28 cellular contexts compared by ENCODE assay signal in genomic region chr12:40752011-40752410, GRCh38. TPM values are rescaled to one million over a fixed set of nuclear protein-coding genes. Genes with fewer than 3 reads are reported as not detected.
A peak's percentile ranks its signal among the peaks of the same experiment; 100 is the strongest.
DNase-seq lines count a peak whose midpoint lies in the region; ATAC-seq, FAIRE-seq and TF ChIP-seq lines count a peak whose summit lies in the region.
"Had no signal": no experiment of that assay in that cellular context is flagged by ENCODE, and none has a peak within 500 bp of the region (broad histone marks: within the 10 kb centered on the region; RNA-seq: fewer than 3 reads in every experiment).

No MANE protein-coding gene starts in this region.

- POLR2A ChIA-PET in HepG2 (lab: Yijun Ruan, JAX), result no interaction called here

- H3K4me3 ChIP-seq in HepG2 (replicated peaks in 1 of 3; ENCODE audit: insufficient read depth in 1 of 3, low read depth in 2 of 3, low read length in 3 of 3) (no peak overlapping the region), right lobe of liver (no peak overlapping the region), body of pancreas (no peak overlapping the region)
- H3K4me3 ChIP-seq: adrenal gland; BLaER1 treated with 17β-estradiol and CSF1 and Interleukin-3, amounts not matched to agents 10 nM and 100 nM; hepatocyte; prostate gland; SJSA1; skin epidermis had no signal

- H3K27ac ChIP-seq in HepG2 (ENCODE audit: extremely low read length, insufficient read depth, low read length) (no peak overlapping the region), right lobe of liver (no peak overlapping the region), body of pancreas (no peak overlapping the region)
- H3K27ac ChIP-seq: adrenal gland; BLaER1 treated with 17β-estradiol and CSF1 and Interleukin-3, amounts not matched to agents 10 nM and 100 nM; brain microvascular endothelial cell; foreskin keratinocyte; hepatocyte; prostate gland; SJSA1 had no signal

- no peak overlapping the region for H3K9ac ChIP-seq in HepG2 (ENCODE audit: insufficient read depth, low read depth, low read length)
- H3K9ac ChIP-seq: BLaER1 treated with 17β-estradiol and CSF1 and Interleukin-3, amounts not matched to agents 10 nM and 100 nM had no signal

- H3K4me2 ChIP-seq in HepG2 (ENCODE audit: low read depth, low read length), result no peak overlapping the region
- H3K4me2 ChIP-seq: BLaER1 treated with 17β-estradiol and CSF1 and Interleukin-3, amounts not matched to agents 10 nM and 100 nM; hepatocyte had no signal

- FAIRE-seq in HepG2 (lab: Jason Lieb, UNC), result no peak
- FAIRE-seq: GM12892 had no signal

- no peaks in the 10 kb centered on the region for H4K20me1 ChIP-seq in HepG2 (ENCODE audit: insufficient read depth, low read length)
- H4K20me1 ChIP-seq: BLaER1 treated with 17β-estradiol and CSF1 and Interleukin-3, amounts not matched to agents 10 nM and 100 nM had no signal

- TF ChIP-seq EP300 in HepG2 (IDR thresholded peaks at IDR 0.05; ENCODE audit: low read depth in 2 of 2, low read length in 2 of 2) (no peak), HepG2 (CRISPR knock-in tag; IDR thresholded peaks at IDR 0.05; ENCODE audit: borderline replicate concordance) (no peak)

- WGBS in HepG2 (ENCODE audit: low lambda C conversion rate), result 2% methylated on average over 2 of the region's 2 CpGs
- 31% methylated on average over 2 of the region's 2 CpGs for WGBS in right lobe of liver (ENCODE audit: insufficient coverage, low coverage, low lambda C conversion rate, missing lambda C conversion rate)
- 10 to 15% methylated on average over 2 of the region's 2 CpGs for whole genome bisulfite sequencing in body of pancreas, 2 donors

- DNase-seq in HepG2 (ENCODE audit: low spot score) (peak; percentile 32), right lobe of liver (no peak), body of pancreas (no peak), midbrain (lab: John Stamatoyannopoulos, UW) (peak; percentile 51), NAMALWA (ENCODE audit: low spot score) (no peak), SKM-1 treated with dmso at 0.1 percent for 144 hours (lab: John Stamatoyannopoulos, UW; ENCODE audit: unreplicated experiment) (no peak)
- DNase-seq: ACHN; activated CD4-positive, alpha-beta memory T cell treated with anti-CD3 and anti-CD28 coated beads, Interleukin-2, amount 10 ng/mL, durations not matched to agents 7 days and 5 days; activated CD4-positive, CD25-positive, alpha-beta regulatory T cell treated with anti-CD3 and anti-CD28 coated beads, Interleukin-2, amount 50 U/mL, for 72 hours; adrenal gland; brain microvascular endothelial cell; effector CD4-positive, alpha-beta T cell; foreskin keratinocyte; left ventricle myocardium superior; NCI-H1092 treated with DMSO at 0.1 percent for 48 hours; NCI-H2029 treated with DMSO at 0.1 percent for 48 hours; NCI-H510A; nephron progenitor cell; stimulated activated CD4-positive, alpha-beta T cell treated with anti-CD3 and anti-CD28 coated beads, Interleukin-2, amount 100 ng/mL, for 24 hours had no signal

- no peak for TF ChIP-seq RAD21 in HepG2 (CRISPR knock-in tag; IDR thresholded peaks at IDR 0.05)

- no peaks in the 10 kb centered on the region for H3K79me2 ChIP-seq in HepG2 (ENCODE audit: insufficient read depth, low read length)
- H3K79me2 ChIP-seq: hepatocyte had no signal

- H2AFZ ChIP-seq in HepG2 (ENCODE audit: low read length), result no peak overlapping the region
- H2AFZ ChIP-seq: hepatocyte had no signal

- no TSS peak for BruUV-seq in HepG2 (replicated peaks; lab: Mats Ljungman, UMichigan)

- ATAC-seq in HepG2 (no peak), right lobe of liver (no peak), body of pancreas (peak; percentile 65), GM21786 (IDR thresholded peaks at IDR 0.05; ENCODE audit: unreplicated experiment) (no peak), GM21737 (IDR thresholded peaks at IDR 0.05; ENCODE audit: unreplicated experiment) (no peak)
- ATAC-seq: foreskin keratinocyte, HCT116, left ventricle myocardium superior had no signal

- H3K27me3 ChIP-seq in HepG2 (ENCODE audit: control insufficient read depth in 1 of 2, insufficient read depth in 2 of 2, low read length in 2 of 2), result no peaks in the 10 kb centered on the region
- H3K27me3 ChIP-seq in right lobe of liver, result no peaks in the 10 kb centered on the region
- H3K27me3 ChIP-seq in body of pancreas, result no peaks in the 10 kb centered on the region
- H3K27me3 ChIP-seq: adrenal gland; BLaER1 treated with 17β-estradiol and CSF1 and Interleukin-3, amounts not matched to agents 10 nM and 100 nM; brain microvascular endothelial cell; foreskin keratinocyte; hepatocyte; SJSA1 had no signal

- TF ChIP-seq POLR2A in HepG2 (IDR thresholded peaks at IDR 0.05; ENCODE audit: insufficient read depth in 1 of 2, low read depth in 2 of 2, low read length in 2 of 2), result no peak
- TF ChIP-seq POLR2A in right lobe of liver (IDR thresholded peaks at IDR 0.05), result no peak
- no peak for TF ChIP-seq POLR2A in body of pancreas (IDR thresholded peaks at IDR 0.05)

- H3K9me3 ChIP-seq in HepG2 (ENCODE audit: low read length), result no peaks in the 10 kb centered on the region
- H3K9me3 ChIP-seq in right lobe of liver, result no peaks in the 10 kb centered on the region
- no peaks in the 10 kb centered on the region for H3K9me3 ChIP-seq in body of pancreas
- H3K9me3 ChIP-seq: adrenal gland; BLaER1 treated with 17β-estradiol and CSF1 and Interleukin-3, amounts not matched to agents 10 nM and 100 nM; prostate gland; SJSA1 had no signal

- H3K36me3 ChIP-seq in HepG2 (replicated peaks in 1 of 2; ENCODE audit: control insufficient read depth in 1 of 2, insufficient read depth in 2 of 2, low read length in 2 of 2) (no peaks in the 10 kb centered on the region), right lobe of liver (no peaks in the 10 kb centered on the region), body of pancreas (replicated peaks in 1 of 2; ENCODE audit: insufficient read depth in 1 of 2, low read depth in 2 of 2) (no peaks in the 10 kb centered on the region)
- H3K36me3 ChIP-seq: adrenal gland; BLaER1 treated with 17β-estradiol and CSF1 and Interleukin-3, amounts not matched to agents 10 nM and 100 nM; brain microvascular endothelial cell; prostate gland; SJSA1 had no signal

- no peaks in the 10 kb centered on the region for H3K4me1 ChIP-seq in HepG2 (ENCODE audit: insufficient read depth, low read length)
- no peaks in the 10 kb centered on the region for H3K4me1 ChIP-seq in right lobe of liver
- no peaks in the 10 kb centered on the region for H3K4me1 ChIP-seq in body of pancreas
- H3K4me1 ChIP-seq: adrenal gland; BLaER1 treated with 17β-estradiol and CSF1 and Interleukin-3, amounts not matched to agents 10 nM and 100 nM; foreskin keratinocyte; prostate gland; SJSA1 had no signal

- in situ Hi-C loops in HepG2 (cut with HindIII; ENCODE audit: extremely low pct_ligation_motif_present, low pct_unique_long_range_greater_than_20kb), result no loop called here

- intact Hi-C loops in HepG2 (cut with micrococcal nuclease; ENCODE audit: unreplicated experiment) (no loop called here), right lobe of liver (cut with DNase I) (no loop called here), body of pancreas (cut with DNase I) (no loop called here)

- CTCF ChIA-PET in HepG2 (lab: Yijun Ruan, JAX; ENCODE audit: low intra/inter-chr PET ratio, low total read pairs), result no interaction called here

- no peak for TF ChIP-seq CTCF in HepG2 (CRISPR knock-in tag; IDR thresholded peaks at IDR 0.05)
- TF ChIP-seq CTCF in right lobe of liver (IDR thresholded peaks at IDR 0.05), result no peak
- TF ChIP-seq CTCF in body of pancreas (IDR thresholded peaks at IDR 0.05), result no peak

TF ChIP-seq in HepG2, 621 proteins besides CTCF, POLR2A, EP300 and RAD21 (continues in another document):
- TF ChIP-seq SP1 (IDR thresholded peaks at IDR 0.05), result no peak
- TF ChIP-seq SP1 (CRISPR knock-in tag; IDR thresholded peaks at IDR 0.05), result no peak
- no peak for TF ChIP-seq MED1 (CRISPR knock-in tag; IDR thresholded peaks at IDR 0.05)
- no peak for TF ChIP-seq PLSCR1 (CRISPR knock-in tag; IDR thresholded peaks at IDR 0.05; ENCODE audit: borderline replicate concordance)
- no peak for TF ChIP-seq ZNF160 (CRISPR knock-in tag; IDR thresholded peaks at IDR 0.05)
- TF ChIP-seq SIN3B (IDR thresholded peaks at IDR 0.05; ENCODE audit: low read length), result no peak
- TF ChIP-seq SOX5 (CRISPR knock-in tag; IDR thresholded peaks at IDR 0.05; ENCODE audit: borderline replicate concordance), result 0 out of 2 replicates have a peak, but pooled peaks have one; percentile 33
- TF ChIP-seq ZSCAN25 (CRISPR knock-in tag; IDR thresholded peaks at IDR 0.05), result no peak

RNA-seq across cellular contexts. Expression of gene CNTN1, which starts 59.8 kb away (rescaled TPM):
- total RNA-seq in HepG2 (2016; rRNA removed; fragmentation: Illumina TruSeq; extraction: Trizol) (0.07 and 0.29 TPM in 2 replicates), right lobe of liver (under 1 TPM; 0.09 to 0.66 (median 0.26) TPM), body of pancreas (1 to 10 TPM; 1.3 to 3.1 TPM)
- not detected in 2 replicates for total RNA-seq in HepG2 (2016; cell fraction: cytosol; rRNA removed; fragmentation: Illumina TruSeq; extraction: Trizol; ENCODE audit: low read depth)
- total RNA-seq in HepG2 (2016; cell fraction: insoluble cytoplasmic fraction; rRNA removed; fragmentation: Illumina TruSeq; extraction: Trizol), result 0.06 TPM in 1 of 2 replicates, not detected in the other
- total RNA-seq in HepG2 (2016; cell fraction: membrane; rRNA removed; fragmentation: Illumina TruSeq; extraction: Trizol), result not detected in 2 replicates
- not detected in 2 replicates for total RNA-seq in HepG2 (2016; cell fraction: nucleus; rRNA removed; fragmentation: Illumina TruSeq; extraction: Trizol)
- 0.01 TPM in 1 of 2 replicates, not detected in the other for polyA plus RNA-seq in HepG2 (2011; rRNA removed)
- polyA plus RNA-seq in HepG2 (2011; cell fraction: cytosol; rRNA removed), result not detected in 2 replicates
- 0.03 TPM in 1 of 2 replicates, not detected in the other for polyA plus RNA-seq in HepG2 (2011; cell fraction: nucleus; rRNA removed)
- not detected in 2 replicates for polyA plus RNA-seq in HepG2 (2012)
- not detected in 2 replicates for polyA plus RNA-seq in HepG2 (2016; cell fraction: cytosol; fragmentation: Illumina TruSeq; extraction: Trizol; ENCODE audit: low read depth)
- 0.04 TPM in 1 of 2 replicates, not detected in the other for polyA plus RNA-seq in HepG2 (2016; cell fraction: insoluble cytoplasmic fraction; fragmentation: Illumina TruSeq; extraction: Trizol; ENCODE audit: low read depth)
- polyA plus RNA-seq in HepG2 (2016; cell fraction: membrane; fragmentation: Illumina TruSeq; extraction: Trizol; ENCODE audit: low read depth), result not detected in 2 replicates
- not detected in 2 replicates for polyA plus RNA-seq in HepG2 (2016; cell fraction: nucleus; fragmentation: Illumina TruSeq; extraction: Trizol; ENCODE audit: insufficient read depth, low read depth)
- not detected in 2 replicates for polyA minus RNA-seq in HepG2 (2011; rRNA and poly(A)+ RNA removed; ENCODE audit: low replicate concordance)
- polyA minus RNA-seq in HepG2 (2011; cell fraction: cytosol; rRNA and poly(A)+ RNA removed), result not detected in 2 replicates
- not detected in 2 replicates for polyA minus RNA-seq in HepG2 (2011; cell fraction: nucleus; rRNA and poly(A)+ RNA removed)
- total RNA-seq: activated CD4-positive, alpha-beta memory T cell treated with anti-CD3 and anti-CD28 coated beads, Interleukin-2, amount 10 ng/mL, durations not matched to agents 7 days and 5 days had no signal

Comparison
In these comparisons a context has a peak if more than half of its experiments do, and no peak if none do; other contexts are left out.
1. DNase-seq: peak in HepG2 (single experiment) and midbrain (single experiment); none in right lobe of liver (0 of 3), body of pancreas (0 of 4), NAMALWA (single experiment) and SKM-1 treated with dmso at 0.1 percent for 144 hours (single experiment).